In genomic region chr7:71721742-71722141, GRCh38 we compare ENCODE assay signal across 26 cellular contexts.
"Had no signal": no experiment of that assay in that cellular context is flagged by ENCODE, and none has a peak within 500 bp of the region (broad histone marks: within the 10 kb centered on the region; RNA-seq: fewer than 3 reads in every experiment).

No MANE protein-coding gene starts in this region.

- DNase-seq: stimulated activated CD4-positive, alpha-beta T cell treated with anti-CD3 and anti-CD28 coated beads, Interleukin-2, amount 100 ng/mL, for 48 hours; stimulated activated CD4-positive, alpha-beta T cell treated with anti-CD3 and anti-CD28 coated beads, Interleukin-4, amount 100 ng/mL, for 1 hour; stimulated activated CD4-positive, alpha-beta T cell treated with anti-CD3 and anti-CD28 coated beads, Interleukin-4, amount 100 ng/mL, for 24 hours; stimulated activated CD4-positive, alpha-beta T cell treated with anti-CD3 and anti-CD28 coated beads, Interleukin-4, amount 100 ng/mL, for 4 hours; stimulated activated CD8-positive, alpha-beta memory T cell treated with anti-CD3 and anti-CD28 coated beads, Interleukin-4, amount 100 ng/mL, for 48 hours; stimulated activated naive B cell treated with anti-CD40 and anti-IgM and Interleukin-4, amounts not matched to agents 10 μg/mL and 1 μg/mL and 100 μg/mL, for 72 hours; stimulated activated naive CD4-positive, alpha-beta T cell; stimulated activated naive CD4-positive, alpha-beta T cell treated with Interleukin-2 at 50 U/mL for 16 hours; stimulated activated naive CD8-positive, alpha-beta T cell treated with anti-CD3 and anti-CD28 coated beads, Interleukin-15, amount 100 ng/mL, for 72 hours; stimulated activated naive CD8-positive, alpha-beta T cell treated with anti-CD3 and anti-CD28 coated beads, Interleukin-15, Interleukin-2, amounts not matched to agents 100 U/mL and 50 U/mL, for 24 hours; stomach; substantia nigra; testis; tibial artery; transverse colon; trophoblast cell; upper lobe of left lung; upper lobe of right lung; uterus had no signal

- H3K27me3 ChIP-seq: stomach, testis, thyroid gland, tibial artery, tibial nerve, transverse colon, upper lobe of left lung, upper lobe of right lung, uterus, vagina had no signal

- H3K27ac ChIP-seq: stomach, suprapubic skin, testis, thoracic aorta, thyroid gland, tibial artery, tibial nerve, transverse colon, upper lobe of left lung, upper lobe of right lung, uterus, vagina had no signal

- H3K4me3 ChIP-seq: stomach, suprapubic skin, testis, thoracic aorta, thyroid gland, tibial artery, tibial nerve, transverse colon, upper lobe of left lung, upper lobe of right lung, uterus, vagina had no signal

- H3K36me3 ChIP-seq: stomach, suprapubic skin, thoracic aorta, thyroid gland, tibial artery, transverse colon, upper lobe of left lung, upper lobe of right lung, uterus, vagina had no signal

- H3K4me1 ChIP-seq: stomach, suprapubic skin, testis, thyroid gland, tibial artery, tibial nerve, transverse colon, upper lobe of left lung, upper lobe of right lung, uterus, vagina had no signal

- ATAC-seq: stimulated activated effector memory CD8-positive, alpha-beta T cell treated with anti-CD3 and anti-CD28 coated beads, Interleukin-12 subunit alpha, Interleukin-12 subunit beta, amount 100 ng/mL, for 72 hours; stimulated activated memory B cell treated with anti-CD40 and anti-IgM and Interleukin-4, amounts not matched to agents 10 μg/mL and 1 μg/mL and 100 μg/mL, for 72 hours; stimulated activated naive B cell treated with anti-CD40 and anti-IgM and Interleukin-4, amounts not matched to agents 10 μg/mL and 1 μg/mL and 100 μg/mL, for 72 hours; stimulated activated naive CD8-positive, alpha-beta T cell treated with anti-CD3 and anti-CD28 coated beads, Interleukin-15, amount 100 ng/mL, for 72 hours; stimulated activated naive CD8-positive, alpha-beta T cell treated with anti-CD3 and anti-CD28 coated beads, Interleukin-15, Interleukin-2, amounts not matched to agents 100 U/mL and 50 U/mL, for 24 hours; upper lobe of right lung had no signal

- H3K9me3 ChIP-seq: suprapubic skin, testis, thoracic aorta, thyroid gland, tibial artery, tibial nerve, transverse colon, upper lobe of left lung, upper lobe of right lung, uterus, vagina had no signal
